In genomic region chr2:96953611-96954489, GRCh38 we compare ENCODE assay signal across 9 cellular contexts. TPM values are rescaled to one million over a fixed set of nuclear protein-coding genes. Genes with fewer than 3 reads are reported as not detected.
DNase-seq lines count a peak whose midpoint lies in the region; ATAC-seq and TF ChIP-seq lines count a peak whose summit lies in the region.
"Had no signal": no experiment of that assay in that cellular context is flagged by ENCODE, and none has a peak within 500 bp of the region (broad histone marks: within the 10 kb centered on the region; RNA-seq: fewer than 3 reads in every experiment).

No MANE protein-coding gene starts in this region.

- no peak overlapping the region for H3K4me3 Mint-ChIP-seq in T-helper 1 cell treated with Interleukin-12 subunit alpha and Interleukin-12 subunit beta and Interleukin-4 antibody, amounts not matched to agents 30 μg/mL and 1 μg/mL, for 36 hours
- H3K4me3 Mint-ChIP-seq in nephron progenitor cell, result no peak overlapping the region

- H3K27me3 ChIP-seq in heart right ventricle (peaks cover 0 to 9% (median 0%) of the 10 kb centered on the region in 7 donors), hepatocyte (no peaks in the 10 kb centered on the region), uterus (no peaks in the 10 kb centered on the region)

- no peaks in the 10 kb centered on the region for H3K36me3 ChIP-seq in heart right ventricle
- no peaks in the 10 kb centered on the region for H3K36me3 ChIP-seq in hepatocyte (replicated peaks; ENCODE audit: insufficient read depth, low read depth)
- H3K36me3 ChIP-seq in uterus, result no peaks in the 10 kb centered on the region

- H3K27ac ChIP-seq in heart right ventricle (peak overlapping the region in 6 of 10 donors; percentile 1 to 59 (median 28)), hepatocyte (peak overlapping the region; percentile 51), uterus (peak overlapping the region; percentile 83 to 89)

- H3K4me1 ChIP-seq in heart right ventricle (peaks cover 13 to 47% (median 39%) of the 10 kb centered on the region in 9 donors), hepatocyte (ENCODE audit: insufficient read depth) (peaks cover 40% of the 10 kb centered on the region), uterus (peaks cover 30 to 32% of the 10 kb centered on the region in 2 donors)

- no peak for DNase-seq in heart right ventricle
- no peak for DNase-seq in cardiac septum (ENCODE audit: low spot score)
- no peak for DNase-seq in hepatocyte (ENCODE audit: low spot score)
- peak in 1 of 2 donors; percentile 52 for DNase-seq in uterus
- no peak for DNase-seq in CD1c-positive myeloid dendritic cell (ENCODE audit: extremely low spot score)
- DNase-seq in epidermal melanocyte (ENCODE audit: insufficient read length, low spot score), result no peak
- DNase-seq in nephron progenitor cell, result no peak
- DNase-seq: Calu3 had no signal

- TF ChIP-seq POLR2A in uterus (IDR thresholded peaks at IDR 0.05), result no peak

- intact Hi-C loops in heart right ventricle (cut with DNase I), result loop anchor here in 6 of 10 donors (2.0 to 5.0 kb wide), 6 partner anchors 37 to 97 kb away; partner anchors contain the start of genes ANKRD39 (in 3 of the 6) and SEMA4C (in 1 of the 6)
- intact Hi-C loops in cardiac septum (cut with DNase I), result loop anchor here (5.0 to 10.0 kb wide), 2 partner anchors 42 to 399 kb away; no protein-coding TSS in a partner anchor
- intact Hi-C loops in uterus (cut with DNase I; ENCODE audit: low total_unique reads), result loop anchor here (5.0 kb wide), 2 partner anchors 42 to 97 kb away; partner anchors contain the start of gene ANKRD39

- no peaks in the 10 kb centered on the region for H3K79me2 ChIP-seq in hepatocyte

- no peaks in the 10 kb centered on the region for H3K36me3 Mint-ChIP-seq in T-helper 1 cell treated with Interleukin-12 subunit alpha and Interleukin-12 subunit beta and Interleukin-4 antibody, amounts not matched to agents 30 μg/mL and 1 μg/mL, for 36 hours (ENCODE audit: low read depth)
- no peaks in the 10 kb centered on the region for H3K36me3 Mint-ChIP-seq in nephron progenitor cell (ENCODE audit: low read depth)

- 39 to 46% methylated on average over 17 of the region's 17 CpGs for WGBS in heart right ventricle, 2 donors
- WGBS in hepatocyte (ENCODE audit: low lambda C conversion rate, missing lambda C conversion rate), result 74% methylated on average over 17 of the region's 17 CpGs

- H3K27me3 Mint-ChIP-seq in T-helper 1 cell treated with Interleukin-12 subunit alpha and Interleukin-12 subunit beta and Interleukin-4 antibody, amounts not matched to agents 30 μg/mL and 1 μg/mL, for 36 hours (ENCODE audit: low read depth), result peaks cover 9% of the 10 kb centered on the region
- peaks cover 20% of the 10 kb centered on the region for H3K27me3 Mint-ChIP-seq in nephron progenitor cell (ENCODE audit: low read depth, poor library complexity)

- H3K4me2 ChIP-seq in hepatocyte, result peak overlapping the region; percentile 56

- ATAC-seq in heart right ventricle, result peak in 3 of 8 donors; percentile 6 to 17 (median 11)

- no peaks in the 10 kb centered on the region for H3K9me3 Mint-ChIP-seq in T-helper 1 cell treated with Interleukin-12 subunit alpha and Interleukin-12 subunit beta and Interleukin-4 antibody, amounts not matched to agents 30 μg/mL and 1 μg/mL, for 36 hours
- no peaks in the 10 kb centered on the region for H3K9me3 Mint-ChIP-seq in nephron progenitor cell

- H4K20me1 ChIP-seq in hepatocyte (ENCODE audit: insufficient read depth, poor library complexity, severe bottlenecking), result no peaks in the 10 kb centered on the region

- H2AFZ ChIP-seq in hepatocyte, result no peak overlapping the region

- H3K4me3 ChIP-seq in heart right ventricle (no peak overlapping the region), hepatocyte (no peak overlapping the region), uterus (no peak overlapping the region)

- no peaks in the 10 kb centered on the region for H3K9me3 ChIP-seq in heart right ventricle
- no peaks in the 10 kb centered on the region for H3K9me3 ChIP-seq in hepatocyte (ENCODE audit: low read depth)
- no peaks in the 10 kb centered on the region for H3K9me3 ChIP-seq in uterus

- H3K27ac Mint-ChIP-seq in T-helper 1 cell treated with Interleukin-12 subunit alpha and Interleukin-12 subunit beta and Interleukin-4 antibody, amounts not matched to agents 30 μg/mL and 1 μg/mL, for 36 hours, result peak overlapping the region; percentile 50
- H3K27ac Mint-ChIP-seq in nephron progenitor cell, result no peak overlapping the region

- TF ChIP-seq CTCF in heart right ventricle (IDR thresholded peaks at IDR 0.05), result no peak
- no peak for TF ChIP-seq CTCF in hepatocyte (IDR thresholded peaks at IDR 0.05; ENCODE audit: poor library complexity)
- TF ChIP-seq CTCF in uterus (IDR thresholded peaks at IDR 0.05), result no peak
- no peak for TF ChIP-seq CTCF in nephron progenitor cell (IDR thresholded peaks at IDR 0.05)

- no peaks in the 10 kb centered on the region for H3K9me2 ChIP-seq in hepatocyte (replicated peaks; ENCODE audit: insufficient read depth)

- peaks cover 20% of the 10 kb centered on the region for H3K4me1 Mint-ChIP-seq in T-helper 1 cell treated with Interleukin-12 subunit alpha and Interleukin-12 subunit beta and Interleukin-4 antibody, amounts not matched to agents 30 μg/mL and 1 μg/mL, for 36 hours (ENCODE audit: low read depth)
- peaks cover 71% of the 10 kb centered on the region for H3K4me1 Mint-ChIP-seq in nephron progenitor cell

RNA-seq across cellular contexts. Expression of gene FAM178B, which starts 32.5 kb away (rescaled TPM):
- 1 to 10 TPM in 2 of 10 donors, under 1 TPM in 7, not detected in 1; 0.30 to 1.3 (median 0.47) TPM for total RNA-seq in heart right ventricle
- under 1 TPM; 0.30 to 0.80 TPM for polyA plus RNA-seq in heart right ventricle
- total RNA-seq in cardiac septum, result 0.57 TPM
- total RNA-seq in hepatocyte, result not detected in 2 replicates
- 1.6 and 2.6 TPM in 2 replicates for polyA plus RNA-seq in hepatocyte
- total RNA-seq in uterus, result 1 to 10 TPM in 1 of 4 donors, not detected in 3; 2.2 TPM
- total RNA-seq: Calu3 had no signal

Comparison
In these comparisons a context has a peak if more than half of its experiments do, and no peak if none do; other contexts are left out.
1. H3K27ac ChIP-seq: peak in every context shown above with its lines; median percentile 86 in uterus; 51 in hepatocyte; 28 in heart right ventricle.